ENCODE assay signal across 18 cellular contexts in genomic region chr4:20805716-20806115, GRCh38.
A peak's percentile ranks its signal among the peaks of the same experiment; 100 is the strongest.
DNase-seq lines count a peak whose midpoint lies in the region; ATAC-seq, FAIRE-seq and TF ChIP-seq lines count a peak whose summit lies in the region.
"Had no signal": no experiment of that assay in that cellular context is flagged by ENCODE, and none has a peak within 500 bp of the region (broad histone marks: within the 10 kb centered on the region; RNA-seq: fewer than 3 reads in every experiment).

No MANE protein-coding gene starts in this region.

- H2BK15ac ChIP-seq in neuronal stem cell (ENCODE audit: low read length): no peak overlapping the region

- no peak overlapping the region for H3K18ac ChIP-seq in neuronal stem cell (ENCODE audit: low read length)

- no peak for TF ChIP-seq CTCF in bronchial epithelial cell (IDR thresholded peaks at IDR 0.05; ENCODE audit: insufficient read depth, low read length, severe bottlenecking)

- H3K9me3 ChIP-seq in neuronal stem cell (replicated peaks in 1 of 2; ENCODE audit: control insufficient read depth in 2 of 2, insufficient read depth in 1 of 2, low read depth in 1 of 2, low read length in 2 of 2): no peaks in the 10 kb centered on the region
- H3K9me3 ChIP-seq: A549, Caco-2, HAP-1 had no signal

- no peak overlapping the region for H3K23ac ChIP-seq in neuronal stem cell (ENCODE audit: low read depth, low read length, poor library complexity)

- no peaks in the 10 kb centered on the region for H3K79me1 ChIP-seq in neuronal stem cell (ENCODE audit: low read depth, low read length)

- DNase-seq in DMS53 (lab: John Stamatoyannopoulos, UW) (peak; percentile 23), DMS53 treated with DMSO at 0.1 percent for 48 hours (lab: John Stamatoyannopoulos, UW; ENCODE audit: unreplicated experiment) (no peak), bronchial epithelial cell (ENCODE audit: low read depth) (peak; percentile 79), epithelial cell of prostate (ENCODE audit: low read depth, low spot score) (peak; percentile 8), NCI-H187 treated with DMSO at 0.1 percent for 48 hours (lab: John Stamatoyannopoulos, UW) (no peak), neuronal stem cell (ENCODE audit: low spot score) (no peak)
- DNase-seq: AML-193; Caco-2; CD4-positive, alpha-beta T cell; DMS79 treated with DMSO at 0.1 percent for 48 hours; GM23248 had no signal

- H3K27ac ChIP-seq in epithelial cell of prostate (no peak overlapping the region), neuronal stem cell (replicated peaks; ENCODE audit: low read length) (no peak overlapping the region)
- H3K27ac ChIP-seq: 22Rv1, A549, C4-2B, GM23248 had no signal

- no peak overlapping the region for H3K14ac ChIP-seq in neuronal stem cell (ENCODE audit: low read length)

- no peak overlapping the region for H3K4ac ChIP-seq in neuronal stem cell (ENCODE audit: low read length)

- H4K91ac ChIP-seq in neuronal stem cell (ENCODE audit: low read depth, low read length, poor library complexity): no peak overlapping the region

- H2AFZ ChIP-seq in neuronal stem cell (ENCODE audit: low read length): no peak overlapping the region
- H2AFZ ChIP-seq: GM23248 had no signal

- H3K4me2 ChIP-seq in neuronal stem cell (ENCODE audit: insufficient read depth, low read length, poor library complexity, severe bottlenecking): no peak overlapping the region
- H3K4me2 ChIP-seq: A549 had no signal

- no peak overlapping the region for H4K8ac ChIP-seq in neuronal stem cell (ENCODE audit: low read depth, low read length)

- no peaks in the 10 kb centered on the region for H3K27me3 ChIP-seq in bronchial epithelial cell (ENCODE audit: control insufficient read depth, insufficient read depth, low read length)
- no peaks in the 10 kb centered on the region for H3K27me3 ChIP-seq in neuronal stem cell (ENCODE audit: control insufficient read depth in 3 of 3, insufficient read depth in 3 of 3, low read depth in 1 of 3, low read length in 3 of 3)

- no peak overlapping the region for H2BK120ac ChIP-seq in neuronal stem cell (ENCODE audit: low read depth, low read length)

- no peak overlapping the region for H2BK12ac ChIP-seq in neuronal stem cell (ENCODE audit: low read length)

- WGBS in neuronal stem cell (ENCODE audit: extremely low coverage in 2 of 2, insufficient read length in 2 of 2, insufficient replicate concordance in 1 of 2), 2 donors: no CpG with 5 or more reads among the region's 1 CpG

- H3K9ac ChIP-seq in neuronal stem cell (ENCODE audit: low read depth, low read length, poor library complexity): no peak overlapping the region
- H3K9ac ChIP-seq: GM23248 had no signal

- H3K36me3 ChIP-seq in bronchial epithelial cell (ENCODE audit: control insufficient read depth, insufficient read depth, low read length) (no peaks in the 10 kb centered on the region), neuronal stem cell (replicated peaks in 1 of 2; ENCODE audit: control insufficient read depth in 2 of 2, insufficient read depth in 2 of 2, low read length in 2 of 2) (no peaks in the 10 kb centered on the region)
- H3K36me3 ChIP-seq: HAP-1 had no signal

- ATAC-seq in GM19035 (IDR thresholded peaks at IDR 0.05; ENCODE audit: unreplicated experiment): no peak
- ATAC-seq: A549, GM12878 had no signal

- peaks cover 0 to 3% of the 10 kb centered on the region in 2 donors for H3K4me1 ChIP-seq in neuronal stem cell (ENCODE audit: control insufficient read depth in 2 of 2, insufficient read depth in 1 of 2, low read depth in 1 of 2, low read length in 2 of 2)
- H3K4me1 ChIP-seq: A549, Caco-2, HAP-1 had no signal

- H2AK5ac ChIP-seq in neuronal stem cell (ENCODE audit: low read depth, low read length): no peak overlapping the region

- H3K4me3 ChIP-seq in bronchial epithelial cell (ENCODE audit: low read depth, low read length): no peak overlapping the region
- no peak overlapping the region for H3K4me3 ChIP-seq in neuronal stem cell (ENCODE audit: low read length in 2 of 2)
- H3K4me3 ChIP-seq: A549, GM12878, GM23248, HAP-1 had no signal

- FAIRE-seq in bronchial epithelial cell (lab: Jason Lieb, UNC): no peak
- FAIRE-seq: A549, D721Med, GM12878 had no signal

- H2BK5ac ChIP-seq in neuronal stem cell (ENCODE audit: low read length): no peak overlapping the region

Comparison
In these comparisons a context has a peak if more than half of its experiments do, and no peak if none do; other contexts are left out.
1. DNase-seq: peak in DMS53 (single experiment), bronchial epithelial cell (single experiment) and epithelial cell of prostate (single experiment); none in DMS53 treated with DMSO at 0.1 percent for 48 hours (single experiment), NCI-H187 treated with DMSO at 0.1 percent for 48 hours (single experiment) and neuronal stem cell (single experiment).